In genomic region chr14:104803280-104803915, GRCh38 we compare ENCODE assay signal across 30 cellular contexts. TPM values are rescaled to one million over a fixed set of nuclear protein-coding genes. Genes with fewer than 3 reads are reported as not detected.
A peak's percentile ranks its signal among the peaks of the same experiment; 100 is the strongest.
DNase-seq lines count a peak whose midpoint lies in the region; FAIRE-seq lines count a peak whose summit lies in the region.
"Had no signal": no experiment of that assay in that cellular context is flagged by ENCODE, and none has a peak within 500 bp of the region (broad histone marks: within the 10 kb centered on the region; RNA-seq: fewer than 3 reads in every experiment).

No MANE protein-coding gene starts in this region.

- H3K9ac ChIP-seq in Karpas-422 (ENCODE audit: low read length) (no peak overlapping the region), mesenchymal stem cell (ENCODE audit: low read length) (no peak overlapping the region)

- 89% methylated on average over 18 of the region's 19 CpGs for WGBS in mesenchymal stem cell

- H3K79me2 ChIP-seq in Karpas-422 (ENCODE audit: low read length), result no peaks in the 10 kb centered on the region

- H2BK15ac ChIP-seq in mesenchymal stem cell (ENCODE audit: low read depth, poor library complexity, severe bottlenecking), result peak overlapping the region; percentile 50

- H3K36me3 ChIP-seq in Karpas-422 (ENCODE audit: insufficient read depth, low read length) (no peaks in the 10 kb centered on the region), mesenchymal stem cell (ENCODE audit: control insufficient read depth in 1 of 2, insufficient read depth in 2 of 2, low read depth in 1 of 2, low read length in 2 of 2) (peaks cover 0 to 9% of the 10 kb centered on the region in 2 experiments)
- H3K36me3 ChIP-seq: esophagus muscularis mucosa, suprapubic skin, upper lobe of left lung had no signal

- H3K4me3 ChIP-seq in Karpas-422 (ENCODE audit: low read length) (no peak overlapping the region), mesenchymal stem cell (ENCODE audit: insufficient read depth in 1 of 2, low read depth in 1 of 2, low read length in 2 of 2) (no peak overlapping the region)
- H3K4me3 ChIP-seq: esophagus muscularis mucosa, lung, suprapubic skin had no signal

- peaks cover 4% of the 10 kb centered on the region for H3K36me3 Mint-ChIP-seq in activated CD4-positive, alpha-beta T cell treated with anti-CD3 and anti-CD28 coated beads, Interleukin-2, amount 10 ng/mL, durations not matched to agents 24 days and 14 days (ENCODE audit: low read depth)
- H3K36me3 Mint-ChIP-seq: activated CD4-positive, alpha-beta memory T cell treated with anti-CD3 and anti-CD28 coated beads for 36 hours; brain; CD8-positive, alpha-beta T cell; natural killer cell had no signal

- no peak overlapping the region for H3K27ac ChIP-seq in Karpas-422 (ENCODE audit: low read length)
- no peak overlapping the region for H3K27ac ChIP-seq in mesenchymal stem cell (ENCODE audit: low read length, poor library complexity, severe bottlenecking)
- H3K27ac ChIP-seq: foreskin keratinocyte, suprapubic skin, upper lobe of left lung had no signal

- no peak overlapping the region for H3K23ac ChIP-seq in mesenchymal stem cell (ENCODE audit: low read length in 2 of 2)

- DNase-seq in DMS 273 (lab: John Stamatoyannopoulos, UW; ENCODE audit: unreplicated experiment) (peak; percentile 74), DMS 273 treated with DMSO at 0.1 percent for 48 hours (lab: John Stamatoyannopoulos, UW) (no peak), Karpas-422 (no peak), RCC 7860 (ENCODE audit: low spot score) (peak; percentile 8), mesenchymal stem cell (no peak), NCI-H226 (no peak), GM03348 (ENCODE audit: low spot score) (no peak)
- DNase-seq in activated CD4-positive, alpha-beta T cell treated with anti-CD3 and anti-CD28 coated beads, Interleukin-2, amount 10 ng/mL, durations not matched to agents 24 days and 14 days, result no peak
- DNase-seq: 8988T; activated CD4-positive, alpha-beta memory T cell treated with anti-CD3 and anti-CD28 coated beads for 36 hours; activated naive CD4-positive, alpha-beta T cell treated with anti-CD3 and anti-CD28 coated beads, Interleukin-2, amount 10 ng/mL, durations not matched to agents 7 days and 5 days; activated T-cell treated with anti-CD3 and anti-CD28 coated beads, Interleukin-2, amount 50 U/mL, for 72 hours; foreskin keratinocyte; MM.1S; natural killer cell; NCI-H1105 treated with DMSO at 0.1 percent for 48 hours; NCI-H2081 treated with DMSO at 0.1 percent for 48 hours; NCI-H2227 treated with DMSO at 0.1 percent for 48 hours; NCI-H748 treated with DMSO at 0.1 percent for 48 hours; stimulated activated naive CD4-positive, alpha-beta T cell; T-helper 17 cell had no signal

- peaks cover 6% of the 10 kb centered on the region; the same call in 1 of the 2 replicates for H4K20me1 ChIP-seq in Karpas-422 (ENCODE audit: insufficient read depth, low read depth, low read length)

- H3K4me1 ChIP-seq in Karpas-422 (ENCODE audit: low read length), result peaks cover 38% of the 10 kb centered on the region
- peaks cover 65% of the 10 kb centered on the region for H3K4me1 ChIP-seq in mesenchymal stem cell (ENCODE audit: control insufficient read depth, insufficient read depth, low read depth, low read length)
- H3K4me1 ChIP-seq: foreskin keratinocyte had no signal

- H3K79me1 ChIP-seq in mesenchymal stem cell (replicated peaks; ENCODE audit: low read length, poor library complexity, severe bottlenecking), result peaks cover 6% of the 10 kb centered on the region

- peak overlapping the region; percentile 10 for H3K4me2 ChIP-seq in Karpas-422 (ENCODE audit: low read depth, low read length, poor library complexity, severe bottlenecking)
- no peak overlapping the region for H3K4me2 ChIP-seq in mesenchymal stem cell (ENCODE audit: low read length, poor library complexity, severe bottlenecking)

- peaks cover 6% of the 10 kb centered on the region for H3K9me3 Mint-ChIP-seq in activated CD4-positive, alpha-beta T cell treated with anti-CD3 and anti-CD28 coated beads, Interleukin-2, amount 10 ng/mL, durations not matched to agents 24 days and 14 days
- H3K9me3 Mint-ChIP-seq: activated CD4-positive, alpha-beta memory T cell treated with anti-CD3 and anti-CD28 coated beads for 36 hours; activated naive CD4-positive, alpha-beta T cell treated with anti-CD3 and anti-CD28 coated beads, Interleukin-2, amount 10 ng/mL, durations not matched to agents 7 days and 5 days; CD8-positive, alpha-beta T cell; natural killer cell had no signal

- H3K27me3 ChIP-seq in Karpas-422 (ENCODE audit: low read length) (no peaks in the 10 kb centered on the region), mesenchymal stem cell (ENCODE audit: control insufficient read depth in 1 of 2, insufficient read depth in 1 of 2, low read length in 2 of 2) (no peaks in the 10 kb centered on the region)
- H3K27me3 ChIP-seq: esophagus muscularis mucosa, suprapubic skin, upper lobe of left lung had no signal

- no peak overlapping the region for H3K4ac ChIP-seq in mesenchymal stem cell (ENCODE audit: low read depth in 1 of 2, low read length in 2 of 2)

- H3K4me1 Mint-ChIP-seq in activated CD4-positive, alpha-beta T cell treated with anti-CD3 and anti-CD28 coated beads, Interleukin-2, amount 10 ng/mL, durations not matched to agents 24 days and 14 days, result peaks cover 17% of the 10 kb centered on the region

- H3K4me3 Mint-ChIP-seq in activated CD4-positive, alpha-beta T cell treated with anti-CD3 and anti-CD28 coated beads, Interleukin-2, amount 10 ng/mL, durations not matched to agents 24 days and 14 days, result no peak overlapping the region

- peak overlapping the region; percentile 19 for H4K91ac ChIP-seq in mesenchymal stem cell (ENCODE audit: low read length)

- H3K18ac ChIP-seq in mesenchymal stem cell (ENCODE audit: low read depth in 1 of 2, low read length in 2 of 2), result no peak overlapping the region

- peak overlapping the region; percentile 27 for H2AK5ac ChIP-seq in mesenchymal stem cell (ENCODE audit: low read length, severe bottlenecking)

- H3K14ac ChIP-seq in mesenchymal stem cell (ENCODE audit: low read length in 2 of 2), result peak overlapping the region in 1 of 2 experiments; percentile 45

- no peak overlapping the region for H2BK12ac ChIP-seq in mesenchymal stem cell (ENCODE audit: low read length in 2 of 2)

- H3K27ac Mint-ChIP-seq in activated CD4-positive, alpha-beta T cell treated with anti-CD3 and anti-CD28 coated beads, Interleukin-2, amount 10 ng/mL, durations not matched to agents 24 days and 14 days, result no peak overlapping the region
- H3K27ac Mint-ChIP-seq: activated CD4-positive, alpha-beta memory T cell treated with anti-CD3 and anti-CD28 coated beads for 36 hours; activated naive CD4-positive, alpha-beta T cell treated with anti-CD3 and anti-CD28 coated beads, Interleukin-2, amount 10 ng/mL, durations not matched to agents 7 days and 5 days; activated T-cell treated with anti-CD3 and anti-CD28 coated beads, Interleukin-2, amount 50 U/mL, for 72 hours; CD8-positive, alpha-beta T cell; natural killer cell; T-helper 17 cell had no signal

- H2BK120ac ChIP-seq in mesenchymal stem cell (ENCODE audit: low read depth, low read length), result no peak overlapping the region

- no peak overlapping the region for H2BK5ac ChIP-seq in mesenchymal stem cell (ENCODE audit: low read depth, low read length, poor library complexity, severe bottlenecking)

- H3K9me2 ChIP-seq in Karpas-422 (replicated peaks; ENCODE audit: insufficient read depth, low read length), result no peaks in the 10 kb centered on the region

- H2AFZ ChIP-seq in Karpas-422 (ENCODE audit: low read length), result no peak overlapping the region
- H2AFZ ChIP-seq in mesenchymal stem cell (ENCODE audit: low read depth, low read length), result no peak overlapping the region

- no peak for FAIRE-seq in RCC 7860 (lab: Jason Lieb, UNC)
- FAIRE-seq: endometrium, GM12891, TTC549 had no signal

- intact Hi-C loops in activated CD4-positive, alpha-beta T cell treated with anti-CD3 and anti-CD28 coated beads, Interleukin-2, amount 10 ng/mL, durations not matched to agents 24 days and 14 days (cut with micrococcal nuclease), result no loop called here

- peaks cover 1% of the 10 kb centered on the region for H3K27me3 Mint-ChIP-seq in activated CD4-positive, alpha-beta T cell treated with anti-CD3 and anti-CD28 coated beads, Interleukin-2, amount 10 ng/mL, durations not matched to agents 24 days and 14 days
- H3K27me3 Mint-ChIP-seq: activated CD4-positive, alpha-beta memory T cell treated with anti-CD3 and anti-CD28 coated beads for 36 hours; T-helper 17 cell had no signal

- H4K8ac ChIP-seq in mesenchymal stem cell (ENCODE audit: low read length), result no peak overlapping the region

- H3K9me3 ChIP-seq in Karpas-422 (ENCODE audit: low read length) (no peaks in the 10 kb centered on the region), mesenchymal stem cell (ENCODE audit: control insufficient read depth, low read length) (no peaks in the 10 kb centered on the region)
- H3K9me3 ChIP-seq: esophagus muscularis mucosa, suprapubic skin, upper lobe of left lung had no signal

RNA-seq across cellular contexts. Expression of gene ZBTB42, which starts 2.5 kb away (rescaled TPM):
- 0.45 and 2.6 TPM in 2 replicates for total RNA-seq in Karpas-422 (2014; rRNA removed; shearing (Covaris generic); ENCODE audit: low replicate concordance)
- polyA plus RNA-seq in mesenchymal stem cell (2013, experiment 1 of 2), result 1.8 TPM
- 1.6 TPM for polyA plus RNA-seq in mesenchymal stem cell (2013, experiment 2 of 2)
- total RNA-seq in activated CD4-positive, alpha-beta T cell treated with anti-CD3 and anti-CD28 coated beads, Interleukin-2, amount 10 ng/mL, durations not matched to agents 24 days and 14 days, result 4.9 and 5.5 TPM in 2 replicates

RNA-seq across cellular contexts. Expression of gene AKT1, which starts 7.8 kb away (rescaled TPM):
- total RNA-seq in Karpas-422 (2014; rRNA removed; shearing (Covaris generic); ENCODE audit: low replicate concordance), result 70.4 and 127 TPM in 2 replicates
- polyA plus RNA-seq in mesenchymal stem cell (2013, experiment 1 of 2), result 106 TPM
- 108 TPM for polyA plus RNA-seq in mesenchymal stem cell (2013, experiment 2 of 2)
- 133 and 143 TPM in 2 replicates for total RNA-seq in activated CD4-positive, alpha-beta T cell treated with anti-CD3 and anti-CD28 coated beads, Interleukin-2, amount 10 ng/mL, durations not matched to agents 24 days and 14 days

RNA-seq across cellular contexts. Expression of gene SIVA1, which starts 50.5 kb away (rescaled TPM):
- 68.1 and 212 TPM in 2 replicates for total RNA-seq in Karpas-422 (2014; rRNA removed; shearing (Covaris generic); ENCODE audit: low replicate concordance)
- polyA plus RNA-seq in mesenchymal stem cell (2013, experiment 1 of 2), result 68.6 TPM
- polyA plus RNA-seq in mesenchymal stem cell (2013, experiment 2 of 2), result 73.5 TPM
- total RNA-seq in activated CD4-positive, alpha-beta T cell treated with anti-CD3 and anti-CD28 coated beads, Interleukin-2, amount 10 ng/mL, durations not matched to agents 24 days and 14 days, result 117 and 123 TPM in 2 replicates

Comparison
In these comparisons a context has a peak if more than half of its experiments do, and no peak if none do; other contexts are left out.
1. DNase-seq: peak in DMS 273 (single experiment) and RCC 7860 (single experiment); none in DMS 273 treated with DMSO at 0.1 percent for 48 hours (single experiment), Karpas-422 (single experiment), mesenchymal stem cell (single experiment), activated CD4-positive, alpha-beta T cell treated with anti-CD3 and anti-CD28 coated beads, Interleukin-2, amount 10 ng/mL, durations not matched to agents 24 days and 14 days (single experiment), NCI-H226 (single experiment) and GM03348 (single experiment).